In genomic region chr3:136250226-136250861, GRCh38 we compare ENCODE assay signal across 8 cellular contexts. TPM values are rescaled to one million over a fixed set of nuclear protein-coding genes. Genes with fewer than 3 reads are reported as not detected.
DNase-seq lines count a peak whose midpoint lies in the region; ATAC-seq and TF ChIP-seq lines count a peak whose summit lies in the region.

Gene PCCB (plus strand): TSS chr3:136250340. CDS start chr3:136250376, 36 bp downstream.

- TF ChIP-seq CTCF in AG09319 (IDR thresholded peaks at IDR 0.05; ENCODE audit: low read depth, low read length) (peak; percentile 77), activated B cell treated with CpG ODN at 0.5 μM for 24 hours (IDR thresholded peaks at IDR 0.05) (no peak)

- H3K36me3 Mint-ChIP-seq in activated B cell treated with CpG ODN at 0.5 μM for 24 hours (ENCODE audit: low read depth): peaks cover 1% of the 10 kb centered on the region

- CTCF ChIA-PET in activated B cell treated with CpG ODN at 0.5 μM for 24 hours (lab: Charles Lee): interaction anchor here (1.6 to 2.4 kb wide), 3 partner anchors 53 to 502 kb away, joined by 4 to 14 read pairs (median 9); partner anchors contain the start of gene STAG1

- peak; percentile 89 for TF ChIP-seq POLR2A in GM18951 (IDR thresholded peaks at IDR 0.05; ENCODE audit: extremely low read depth, insufficient read depth, insufficient read length)

- H3K27me3 Mint-ChIP-seq in activated B cell treated with CpG ODN at 0.5 μM for 24 hours: no peaks in the 10 kb centered on the region

- H3K27ac ChIP-seq in caudate nucleus (ENCODE audit: low read depth, low read length): peak within 1 kb of the TSS; percentile 95

- in situ Hi-C loops in GM18951 (cut with MboI; ENCODE audit: low sequenced_read_pairs, unreplicated experiment): no loop called here

- DNase-seq in AG09319 (ENCODE audit: extremely low read depth, low read depth) (peak; percentile 82), NCI-H226 (peak; percentile 94), activated B cell treated with CpG ODN at 0.5 μM for 24 hours (peak; percentile 88), caudate nucleus (lab: John Stamatoyannopoulos, UW) (peak; percentile 35 to 96 (median 87)), inferior parietal cortex (ENCODE audit: extremely low spot score) (peak; percentile 87)
- peak; percentile 83 to 90 for DNase-seq in stimulated activated CD4-positive, alpha-beta T cell treated with anti-CD3 and anti-CD28 coated beads, Interleukin-12 subunit alpha, Interleukin-12 subunit beta, amount 100 ng/mL, for 24 hours (ENCODE audit: low read depth in 2 of 2)

- ATAC-seq in HG03196 (IDR thresholded peaks at IDR 0.05; ENCODE audit: unreplicated experiment) (peak; percentile 96), activated B cell treated with CpG ODN at 0.5 μM for 24 hours (ENCODE audit: low read depth) (peak; percentile 96)

- H3K4me3 Mint-ChIP-seq in activated B cell treated with CpG ODN at 0.5 μM for 24 hours: peak within 1 kb of the TSS; percentile 92

- H3K9me3 Mint-ChIP-seq in activated B cell treated with CpG ODN at 0.5 μM for 24 hours: no peaks in the 10 kb centered on the region

- POLR2A ChIA-PET in activated B cell treated with CpG ODN at 0.5 μM for 24 hours (lab: Charles Lee): interaction anchor here (0.6 to 4.8 kb wide), 7 partner anchors 24 to 662 kb away, joined by 3 to 84 read pairs (median 6); partner anchors contain the start of genes MSL2, NCK1 and STAG1

- peak within 1 kb of the TSS; percentile 95 for H3K27ac Mint-ChIP-seq in activated B cell treated with CpG ODN at 0.5 μM for 24 hours

- intact Hi-C loops in activated B cell treated with CpG ODN at 0.5 μM for 24 hours (cut with micrococcal nuclease): loop anchor here (1.0 to 10.0 kb wide), 8 partner anchors 54 to 1763 kb away; partner anchors contain the start of genes ANAPC13, CEP63, MSL2 and NCK1

- H3K4me1 Mint-ChIP-seq in activated B cell treated with CpG ODN at 0.5 μM for 24 hours: peaks cover 23% of the 10 kb centered on the region

RNA-seq across cellular contexts. Expression of gene PCCB, which starts in this region (rescaled TPM):
- total RNA-seq in activated B cell treated with CpG ODN at 0.5 μM for 24 hours: 31.2 and 31.8 TPM in 2 replicates

Comparison
In these comparisons a context has a peak if more than half of its experiments do, and no peak if none do; other contexts are left out.
1. Peak in every context shown above with its lines: DNase-seq, ATAC-seq and H3K27ac ChIP-seq.